21 cellular contexts compared by ENCODE assay signal in the genomic region with DNA sequence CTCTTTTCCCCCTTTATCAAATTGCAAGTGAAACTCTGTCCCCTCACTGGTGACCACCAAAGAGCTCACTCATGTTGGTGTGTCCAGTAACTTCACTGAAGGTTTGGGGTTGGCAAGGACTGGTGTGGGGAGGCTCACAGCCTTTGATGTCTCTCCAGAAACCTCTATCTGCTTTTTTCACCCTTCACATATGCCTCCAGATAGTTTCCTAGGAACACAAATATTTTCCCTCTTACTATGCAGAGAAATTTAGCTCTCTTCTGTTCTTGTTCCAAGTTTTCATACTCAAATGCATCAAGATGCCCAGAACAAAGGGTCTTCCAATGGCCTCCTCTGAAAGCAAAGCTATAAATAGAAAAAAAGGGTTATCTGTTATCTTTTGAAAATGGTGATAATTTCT. TPM values are rescaled to one million over a fixed set of nuclear protein-coding genes. Genes with fewer than 3 reads are reported as not detected.
DNase-seq lines count a peak whose midpoint lies in the region; ATAC-seq and TF ChIP-seq lines count a peak whose summit lies in the region.
"Had no signal": no experiment of that assay in that cellular context is flagged by ENCODE, and none has a peak within 500 bp of the region (broad histone marks: within the 10 kb centered on the region; RNA-seq: fewer than 3 reads in every experiment).

No MANE protein-coding gene starts in this region.

- H3K4me1 Mint-ChIP-seq in nephron: peaks cover 4% of the 10 kb centered on the region
- no peaks in the 10 kb centered on the region for H3K4me1 Mint-ChIP-seq in activated CD4-positive, alpha-beta T cell treated with anti-CD3 and anti-CD28 coated beads, Interleukin-2, amount 10 ng/mL, durations not matched to agents 7 days and 5 days

- CTCF ChIA-PET in activated CD4-positive, alpha-beta T cell treated with anti-CD3 and anti-CD28 coated beads, Interleukin-2, amount 10 ng/mL, durations not matched to agents 7 days and 5 days (lab: Charles Lee): no interaction called here

- H3K36me3 Mint-ChIP-seq in nephron (ENCODE audit: low read depth): peaks cover 4% of the 10 kb centered on the region
- H3K36me3 Mint-ChIP-seq in activated CD4-positive, alpha-beta T cell treated with anti-CD3 and anti-CD28 coated beads, Interleukin-2, amount 10 ng/mL, durations not matched to agents 7 days and 5 days (ENCODE audit: low read depth): no peaks in the 10 kb centered on the region
- H3K36me3 Mint-ChIP-seq: natural killer cell treated with Interleukin-12 subunit alpha and Interleukin-12 subunit beta and Interleukin-15 and Interleukin-18, amount 100 ng/mL, for 72 hours had no signal

- POLR2A ChIA-PET in activated CD4-positive, alpha-beta T cell treated with anti-CD3 and anti-CD28 coated beads, Interleukin-2, amount 10 ng/mL, durations not matched to agents 7 days and 5 days (lab: Charles Lee): no interaction called here

- H3K4me1 ChIP-seq in heart right ventricle (peaks cover 5 to 39% (median 14%) of the 10 kb centered on the region in 9 donors), uterus (peaks cover 0 to 3% of the 10 kb centered on the region in 2 donors)

- H3K4me3 Mint-ChIP-seq in nephron: no peak overlapping the region
- H3K4me3 Mint-ChIP-seq in activated CD4-positive, alpha-beta T cell treated with anti-CD3 and anti-CD28 coated beads, Interleukin-2, amount 10 ng/mL, durations not matched to agents 7 days and 5 days: no peak overlapping the region
- H3K4me3 Mint-ChIP-seq: natural killer cell treated with Interleukin-12 subunit alpha and Interleukin-12 subunit beta and Interleukin-15 and Interleukin-18, amount 100 ng/mL, for 72 hours had no signal

- H3K9me3 ChIP-seq in heart right ventricle (peaks cover 0 to 3% (median 0%) of the 10 kb centered on the region in 11 donors), uterus (no peaks in the 10 kb centered on the region)

- DNase-seq in astrocyte of the hippocampus (ENCODE audit: low read depth, low spot score) (peak; percentile 61), heart right ventricle (no peak), uterus (no peak), middle frontal gyrus (ENCODE audit: extremely low spot score, low spot score) (no peak)
- DNase-seq in activated CD4-positive, alpha-beta T cell treated with anti-CD3 and anti-CD28 coated beads, Interleukin-2, amount 10 ng/mL, durations not matched to agents 7 days and 5 days: no peak
- DNase-seq: activated gamma-delta T cell treated with Interleukin-2 at 50 U/mL for 16 hours; activated T-cell treated with anti-CD3 and anti-CD28 coated beads, Interleukin-2, amount 50 U/mL, for 1 hour; H7; IMR-90; NCI-H1092 treated with DMSO at 0.1 percent for 48 hours; NCI-H187 treated with DMSO at 0.1 percent for 48 hours; NCI-H526 treated with DMSO at 0.1 percent for 48 hours; RPMI8226; stimulated activated CD8-positive, alpha-beta memory T cell treated with anti-CD3 and anti-CD28 coated beads, Interleukin-4, amount 100 ng/mL, for 48 hours; T-helper 2 cell had no signal

- no peak overlapping the region for H3K4me3 ChIP-seq in heart right ventricle
- H3K4me3 ChIP-seq in uterus: no peak overlapping the region

- peak overlapping the region in 9 of 10 donors; percentile 43 to 74 (median 66) for H3K27ac ChIP-seq in heart right ventricle
- peak overlapping the region; percentile 2 to 71 for H3K27ac ChIP-seq in uterus
- H3K27ac ChIP-seq: C4-2B had no signal

- TF ChIP-seq CTCF in heart right ventricle (IDR thresholded peaks at IDR 0.05): no peak
- no peak for TF ChIP-seq CTCF in nephron (IDR thresholded peaks at IDR 0.05; ENCODE audit: unreplicated experiment in 3 of 3)
- no peak for TF ChIP-seq CTCF in uterus (IDR thresholded peaks at IDR 0.05)

- no peak for TF ChIP-seq POLR2A in uterus (IDR thresholded peaks at IDR 0.05)

- H3K27ac Mint-ChIP-seq in nephron: peak overlapping the region in 2 of 3 experiments; percentile 24 to 49
- no peak overlapping the region for H3K27ac Mint-ChIP-seq in activated CD4-positive, alpha-beta T cell treated with anti-CD3 and anti-CD28 coated beads, Interleukin-2, amount 10 ng/mL, durations not matched to agents 7 days and 5 days
- H3K27ac Mint-ChIP-seq: natural killer cell treated with Interleukin-12 subunit alpha and Interleukin-12 subunit beta and Interleukin-15 and Interleukin-18, amount 100 ng/mL, for 72 hours; progenitor cell of endocrine pancreas had no signal

- no peaks in the 10 kb centered on the region for H3K27me3 ChIP-seq in heart right ventricle
- no peaks in the 10 kb centered on the region for H3K27me3 ChIP-seq in uterus

- H3K36me3 ChIP-seq in heart right ventricle (no peaks in the 10 kb centered on the region), uterus (no peaks in the 10 kb centered on the region)

- no peaks in the 10 kb centered on the region for H3K27me3 Mint-ChIP-seq in nephron (ENCODE audit: low read depth)
- H3K27me3 Mint-ChIP-seq in activated CD4-positive, alpha-beta T cell treated with anti-CD3 and anti-CD28 coated beads, Interleukin-2, amount 10 ng/mL, durations not matched to agents 7 days and 5 days: peaks cover 6% of the 10 kb centered on the region
- H3K27me3 Mint-ChIP-seq: progenitor cell of endocrine pancreas had no signal

- intact Hi-C loops in heart right ventricle (cut with DNase I): no loop called here
- intact Hi-C loops in uterus (cut with DNase I; ENCODE audit: low total_unique reads): no loop called here

- ATAC-seq in heart right ventricle (peak; percentile 56 to 84 (median 79)), HG02623 (IDR thresholded peaks at IDR 0.05; ENCODE audit: unreplicated experiment) (no peak)
- ATAC-seq: natural killer cell treated with Interleukin-12 subunit alpha and Interleukin-12 subunit beta and Interleukin-15 and Interleukin-18, amount 100 ng/mL, for 72 hours; SK-N-SH treated with all-trans-retinoic acid at 6 μM for 48 hours had no signal

- H3K9me3 Mint-ChIP-seq in nephron: peaks cover 3% of the 10 kb centered on the region
- no peaks in the 10 kb centered on the region for H3K9me3 Mint-ChIP-seq in activated CD4-positive, alpha-beta T cell treated with anti-CD3 and anti-CD28 coated beads, Interleukin-2, amount 10 ng/mL, durations not matched to agents 7 days and 5 days
- H3K9me3 Mint-ChIP-seq: natural killer cell treated with Interleukin-12 subunit alpha and Interleukin-12 subunit beta and Interleukin-15 and Interleukin-18, amount 100 ng/mL, for 72 hours had no signal

RNA-seq across cellular contexts. Expression of a gene that starts 20.7 kb away (rescaled TPM):
- total RNA-seq in heart right ventricle: 100 to 1,000 TPM; 161 to 198 (median 186) TPM
- polyA plus RNA-seq in heart right ventricle: 10 to 100 TPM; 65.4 to 80.2 TPM
- total RNA-seq in uterus: 100 to 1,000 TPM in 1 of 4 donors, 10 to 100 TPM in 3; 13.8 to 229 (median 43.0) TPM
- not detected for total RNA-seq in activated CD4-positive, alpha-beta T cell treated with anti-CD3 and anti-CD28 coated beads, Interleukin-2, amount 10 ng/mL, durations not matched to agents 7 days and 5 days
- total RNA-seq: natural killer cell treated with Interleukin-12 subunit alpha and Interleukin-12 subunit beta and Interleukin-15 and Interleukin-18, amount 100 ng/mL, for 72 hours had no signal

Comparison
In these comparisons a context has a peak if more than half of its experiments do, and no peak if none do; other contexts are left out.
1. RNA of a gene that starts 20.7 kb away (total RNA-seq): 161 to 198 TPM in heart right ventricle and 13.8 to 229 TPM in uterus; not detected in activated CD4-positive, alpha-beta T cell treated with anti-CD3 and anti-CD28 coated beads, Interleukin-2, amount 10 ng/mL, durations not matched to agents 7 days and 5 days; every median in the first group is over 10 times any median in the second.